ENCODE assay signal across 8 cellular contexts in the genomic region with DNA sequence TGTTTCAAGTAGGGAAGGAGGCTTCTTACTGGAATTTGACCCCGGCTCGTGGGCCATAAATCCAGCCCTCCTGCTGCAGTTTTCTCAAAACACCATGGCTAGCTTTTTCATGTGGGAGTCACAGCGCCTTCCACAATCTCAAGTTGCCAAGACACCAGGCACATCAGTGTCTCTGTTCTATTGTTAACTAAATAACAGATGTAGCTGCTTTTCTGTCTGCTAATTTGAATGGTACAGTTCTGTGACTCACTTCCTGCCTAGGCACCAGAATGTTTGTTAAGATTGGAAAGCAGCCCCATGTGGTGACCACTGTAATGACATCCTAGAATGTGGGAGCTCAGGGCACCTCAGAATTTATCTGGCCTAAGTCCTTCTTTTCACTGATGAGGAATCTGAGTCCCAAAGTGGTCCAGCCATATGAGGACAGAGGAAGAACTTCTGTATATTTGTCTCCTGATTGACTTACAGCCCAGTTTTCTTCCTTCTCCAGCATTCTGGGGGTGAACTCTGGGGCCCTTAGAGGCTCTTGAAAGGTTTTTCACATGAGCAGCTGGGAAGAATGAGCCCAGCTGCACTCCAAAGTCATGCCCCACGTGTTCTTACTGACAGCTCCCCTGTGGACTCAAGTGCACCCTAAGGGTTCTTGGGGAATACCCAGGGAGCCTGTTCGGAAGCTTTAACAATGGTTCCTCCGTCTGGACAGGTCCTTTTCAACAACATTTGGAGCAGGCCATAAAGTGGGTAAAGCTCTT. TPM values are rescaled to one million over a fixed set of nuclear protein-coding genes. Genes with fewer than 3 reads are reported as not detected.
DNase-seq lines count a peak whose midpoint lies in the region; ATAC-seq and TF ChIP-seq lines count a peak whose summit lies in the region.

No MANE protein-coding gene starts in this region.

- peaks cover 3% of the 10 kb centered on the region for H3K4me1 ChIP-seq in urinary bladder (ENCODE audit: insufficient read depth)

- peak overlapping the region; percentile 80 for H3K27ac ChIP-seq in angular gyrus (ENCODE audit: low read depth, low read length)
- peak overlapping the region; percentile 28 for H3K27ac ChIP-seq in urinary bladder (ENCODE audit: low read depth)

- H3K4me3 ChIP-seq in kidney epithelial cell (ENCODE audit: low read depth, low read length) (no peak overlapping the region), urinary bladder (ENCODE audit: low read depth, low read length) (no peak overlapping the region)

- ATAC-seq in HG02798 (IDR thresholded peaks at IDR 0.05; ENCODE audit: poor library complexity, unreplicated experiment) = peak; percentile 76

- WGBS in urinary bladder = 83% methylated on average over 6 of the region's 6 CpGs

- H3K27me3 ChIP-seq in kidney epithelial cell (ENCODE audit: control insufficient read depth, insufficient read depth, low read length) = no peaks in the 10 kb centered on the region

- peak; percentile 33 for DNase-seq in stimulated activated CD4-positive, alpha-beta T cell treated with anti-CD3 and anti-CD28 coated beads, Interleukin-1b, Interleukin-23, amount 100 ng/mL, for 48 hours
- no peak for DNase-seq in stimulated activated CD4-positive, alpha-beta T cell treated with anti-CD3 and anti-CD28 coated beads, Interleukin-2, amount 100 ng/mL, for 48 hours
- DNase-seq in NCI-H460 (ENCODE audit: extremely low read depth, low read depth) = peak; percentile 47
- peak; percentile 61 for DNase-seq in kidney epithelial cell (ENCODE audit: low read depth)
- DNase-seq in GM13976 (ENCODE audit: low spot score) = no peak

- H3K36me3 ChIP-seq in kidney epithelial cell (ENCODE audit: control insufficient read depth, insufficient read depth, low read length) = no peaks in the 10 kb centered on the region
- H3K36me3 ChIP-seq in urinary bladder (ENCODE audit: insufficient read depth) = peaks cover 2% of the 10 kb centered on the region

- in situ Hi-C loops in GM13976 (cut with MboI; ENCODE audit: low sequenced_read_pairs, unreplicated experiment) = no loop called here

- TF ChIP-seq CTCF in kidney epithelial cell (IDR thresholded peaks at IDR 0.05; ENCODE audit: insufficient read depth, low read length, poor library complexity, severe bottlenecking) (peak; percentile 42), GM13976 (IDR thresholded peaks at IDR 0.05; ENCODE audit: borderline replicate concordance, control extremely low read depth, extremely low read depth, insufficient read depth, missing control alignments) (no peak)

RNA-seq across cellular contexts. Expression of gene TRIM45, which starts 27.5 kb away (rescaled TPM):
- total RNA-seq in NCI-H460 (2014; rRNA removed; shearing (Covaris generic)) = 2.4 and 2.9 TPM in 2 replicates
- 7.3 and 8.9 TPM in 2 replicates for polyA plus RNA-seq in NCI-H460 (2014; cell fraction: nucleus; rRNA removed)
- total RNA-seq in kidney epithelial cell = 4.3 and 7.4 TPM in 2 replicates
- 7.8 TPM for total RNA-seq in urinary bladder
- polyA plus RNA-seq in urinary bladder = 5.7 TPM

RNA-seq across cellular contexts. Expression of gene TTF2, which starts 33.9 kb away (rescaled TPM):
- total RNA-seq in NCI-H460 (2014; rRNA removed; shearing (Covaris generic)) = 23.1 and 27.6 TPM in 2 replicates
- polyA plus RNA-seq in NCI-H460 (2014; cell fraction: nucleus; rRNA removed) = 37.7 and 58.7 TPM in 2 replicates
- total RNA-seq in kidney epithelial cell (7.1 and 14.3 TPM in 2 replicates), urinary bladder (12.2 TPM)
- polyA plus RNA-seq in urinary bladder = 5.1 TPM

Comparison
In these comparisons a context has a peak if more than half of its experiments do, and no peak if none do; other contexts are left out.
1. DNase-seq: peak in stimulated activated CD4-positive, alpha-beta T cell treated with anti-CD3 and anti-CD28 coated beads, Interleukin-1b, Interleukin-23, amount 100 ng/mL, for 48 hours (single experiment), NCI-H460 (single experiment) and kidney epithelial cell (single experiment); none in stimulated activated CD4-positive, alpha-beta T cell treated with anti-CD3 and anti-CD28 coated beads, Interleukin-2, amount 100 ng/mL, for 48 hours (0 of 2) and GM13976 (single experiment).